ENCODE assay signal across 21 cellular contexts in the genomic region with DNA sequence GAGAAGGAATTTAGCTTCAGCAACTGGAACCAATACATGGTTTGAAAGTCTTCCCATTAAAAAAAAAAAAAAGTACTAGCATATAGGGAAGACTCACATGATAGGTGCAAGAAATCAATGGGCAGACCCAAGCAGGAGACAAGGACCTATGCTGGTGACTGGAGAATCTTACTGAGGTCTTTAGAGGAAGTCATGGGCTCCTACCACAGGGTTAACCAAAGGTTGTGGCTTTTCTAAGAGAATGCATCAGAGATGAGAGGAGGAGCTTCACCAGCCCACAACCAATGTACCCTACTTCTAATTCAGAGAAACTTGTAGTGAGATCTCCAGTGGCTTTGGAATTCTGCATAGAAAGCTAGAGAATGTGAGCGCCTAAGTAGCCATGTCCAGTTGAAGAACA.
DNase-seq lines count a peak whose midpoint lies in the region; ATAC-seq and TF ChIP-seq lines count a peak whose summit lies in the region.
"Had no signal": no experiment of that assay in that cellular context is flagged by ENCODE, and none has a peak within 500 bp of the region (broad histone marks: within the 10 kb centered on the region; RNA-seq: fewer than 3 reads in every experiment).

No MANE protein-coding gene starts in this region.

- no peak for TF ChIP-seq POLR2A in breast epithelium (IDR thresholded peaks at IDR 0.05)

- DNase-seq in Jurkat, Clone E6-1 (ENCODE audit: low read depth, low spot score), result peak; percentile 53
- no peak for DNase-seq in SKM-1 (lab: John Stamatoyannopoulos, UW; ENCODE audit: unreplicated experiment)
- DNase-seq in breast epithelium (ENCODE audit: low spot score in 2 of 2), result no peak
- DNase-seq in NOMO-1 treated with dmso at 0.1 percent for 144 hours (lab: John Stamatoyannopoulos, UW; ENCODE audit: unreplicated experiment), result no peak
- no peak for DNase-seq in NCI-H69 (lab: John Stamatoyannopoulos, UW)
- DNase-seq: activated B cell treated with CpG ODN at 0.5 μM for 24 hours; activated naive CD4-positive, alpha-beta T cell; Caco-2; GDM1; heart right ventricle; kidney; NCI-H1092; NCI-H2171 treated with DMSO at 0.1 percent for 48 hours; stimulated activated CD4-positive, alpha-beta T cell treated with anti-CD3 and anti-CD28 coated beads, Interleukin-12 subunit alpha, Interleukin-12 subunit beta, amount 100 ng/mL, for 4 hours; SW 1271 had no signal

- no peak for TF ChIP-seq CTCF in breast epithelium (IDR thresholded peaks at IDR 0.05)

- H3K27ac ChIP-seq in breast epithelium, result no peak overlapping the region
- H3K27ac ChIP-seq: esophagus muscularis mucosa, heart right ventricle, neural progenitor cell had no signal

- no peak overlapping the region for H3K4me3 ChIP-seq in Jurkat, Clone E6-1 (ENCODE audit: low read length)
- H3K4me3 ChIP-seq in breast epithelium, result no peak overlapping the region
- H3K4me3 ChIP-seq: esophagus muscularis mucosa, heart right ventricle, neural progenitor cell had no signal

- no peaks in the 10 kb centered on the region for H3K27me3 ChIP-seq in breast epithelium
- H3K27me3 ChIP-seq: esophagus muscularis mucosa, heart right ventricle, neural progenitor cell had no signal

- H3K36me3 ChIP-seq in breast epithelium, result no peaks in the 10 kb centered on the region
- H3K36me3 ChIP-seq: esophagus muscularis mucosa, heart right ventricle, neural progenitor cell had no signal

- H3K4me1 ChIP-seq in breast epithelium, result no peaks in the 10 kb centered on the region
- H3K4me1 ChIP-seq: Caco-2, esophagus muscularis mucosa had no signal

- ATAC-seq in GM18502 (IDR thresholded peaks at IDR 0.05; ENCODE audit: poor library complexity, unreplicated experiment) (peak; percentile 47), GM19395 (IDR thresholded peaks at IDR 0.05; ENCODE audit: unreplicated experiment) (peak; percentile 77), HG02870 (IDR thresholded peaks at IDR 0.05; ENCODE audit: unreplicated experiment) (peak; percentile 49)
- ATAC-seq: HCT116, heart right ventricle had no signal

- H3K9me3 ChIP-seq in breast epithelium, result no peaks in the 10 kb centered on the region
- H3K9me3 ChIP-seq: Caco-2, esophagus muscularis mucosa, heart right ventricle had no signal

- intact Hi-C loops in breast epithelium (cut with DNase I; ENCODE audit: low total_unique reads), result no loop called here
